12 cellular contexts compared by ENCODE assay signal in genomic region chr6:152701081-152701862, GRCh38. TPM values are rescaled to one million over a fixed set of nuclear protein-coding genes. Genes with fewer than 3 reads are reported as not detected.
DNase-seq lines count a peak whose midpoint lies in the region; ATAC-seq, FAIRE-seq and TF ChIP-seq lines count a peak whose summit lies in the region.
"Had no signal": no experiment of that assay in that cellular context is flagged by ENCODE, and none has a peak within 500 bp of the region (broad histone marks: within the 10 kb centered on the region; RNA-seq: fewer than 3 reads in every experiment).

No MANE protein-coding gene starts in this region.

- H3K9me3 ChIP-seq in endothelial cell of umbilical vein (replicated peaks; ENCODE audit: control insufficient read depth, insufficient read depth, low read length) (no peaks in the 10 kb centered on the region), neural progenitor cell (ENCODE audit: low read depth) (no peaks in the 10 kb centered on the region)

- dilution Hi-C loops in endothelial cell of umbilical vein (cut with MboI; ENCODE audit: extremely low pct_ligation_motif_present, low sequenced_read_pairs) = no loop called here

- H3K4me1 Mint-ChIP-seq in GM23338 = peaks cover 9% of the 10 kb centered on the region
- no peaks in the 10 kb centered on the region for H3K4me1 Mint-ChIP-seq in neural progenitor cell
- H3K4me1 Mint-ChIP-seq: memory B cell had no signal

- no peak overlapping the region for H3K4me2 ChIP-seq in GM23338
- H3K4me2 ChIP-seq in endothelial cell of umbilical vein (ENCODE audit: insufficient read depth, low read length) = peak overlapping the region; percentile 100
- H3K4me2 ChIP-seq in neural progenitor cell = no peak overlapping the region

- no TSS peak for BruUV-seq in endothelial cell of umbilical vein (replicated peaks; lab: Mats Ljungman, UMichigan)

- H3K9ac ChIP-seq in endothelial cell of umbilical vein (replicated peaks; ENCODE audit: extremely low read depth, insufficient read depth, low read length) (peak overlapping the region; percentile 99), neural progenitor cell (no peak overlapping the region)

- H3K9me3 Mint-ChIP-seq in GM23338 = no peaks in the 10 kb centered on the region
- H3K9me3 Mint-ChIP-seq in neural progenitor cell = no peaks in the 10 kb centered on the region
- H3K9me3 Mint-ChIP-seq: memory B cell had no signal

- H3K36me3 ChIP-seq in GM23338 (ENCODE audit: insufficient read depth) (no peaks in the 10 kb centered on the region), endothelial cell of umbilical vein (ENCODE audit: control insufficient read depth in 2 of 2, extremely low read depth in 1 of 2, insufficient read depth in 2 of 2, low read length in 2 of 2) (peaks cover 0 to 6% of the 10 kb centered on the region in 2 experiments), neural progenitor cell (no peaks in the 10 kb centered on the region)

- intact Hi-C loops in endothelial cell of umbilical vein (cut with micrococcal nuclease) = loop anchor here (1.0 to 5.0 kb wide), 4 partner anchors 149 to 399 kb away; no protein-coding TSS in a partner anchor

- H3K27ac Mint-ChIP-seq in GM23338 (peak overlapping the region; percentile 75), neural progenitor cell (no peak overlapping the region)
- H3K27ac Mint-ChIP-seq: memory B cell had no signal

- H3K4me3 Mint-ChIP-seq in GM23338 = no peak overlapping the region
- H3K4me3 Mint-ChIP-seq in neural progenitor cell = no peak overlapping the region
- H3K4me3 Mint-ChIP-seq: memory B cell had no signal

- H3K4me3 ChIP-seq in GM23338 (no peak overlapping the region), endothelial cell of umbilical vein (replicated peaks in 1 of 3; ENCODE audit: insufficient read depth in 1 of 3, low read depth in 1 of 3, low read length in 3 of 3) (peak overlapping the region; percentile 57 to 97 (median 88)), neural progenitor cell (no peak overlapping the region)

- H3K79me2 ChIP-seq in GM23338 (replicated peaks; ENCODE audit: insufficient read depth) (no peaks in the 10 kb centered on the region), endothelial cell of umbilical vein (ENCODE audit: control insufficient read depth, insufficient read depth, low read length) (peaks cover 84% of the 10 kb centered on the region), neural progenitor cell (ENCODE audit: low read depth) (no peaks in the 10 kb centered on the region)

- H3K27ac ChIP-seq in GM23338 (ENCODE audit: low read depth) (no peak overlapping the region), endothelial cell of umbilical vein (ENCODE audit: insufficient read depth, low read depth, low read length) (peak overlapping the region; percentile 92), neural progenitor cell (no peak overlapping the region)

- TF ChIP-seq POLR2A in endothelial cell of umbilical vein (IDR thresholded peaks at IDR 0.05; ENCODE audit: low read depth, low read length) = no peak

- H3K4me1 ChIP-seq in GM23338 (ENCODE audit: insufficient read depth) = peaks cover 18% of the 10 kb centered on the region
- H3K4me1 ChIP-seq in endothelial cell of umbilical vein (ENCODE audit: control insufficient read depth, extremely low read depth, insufficient read depth, low read length) = peaks cover 42% of the 10 kb centered on the region
- no peaks in the 10 kb centered on the region for H3K4me1 ChIP-seq in neural progenitor cell

- POLR2A ChIA-PET in endothelial cell of umbilical vein (lab: Charles Lee) = interaction anchor here (0.9 to 2.6 kb wide), 4 partner anchors 12 to 321 kb away, joined by 3 to 15 read pairs (median 8); no protein-coding TSS in a partner anchor

- no peaks in the 10 kb centered on the region for H3K27me3 ChIP-seq in GM23338 (ENCODE audit: insufficient read depth)
- no peaks in the 10 kb centered on the region for H3K27me3 ChIP-seq in endothelial cell of umbilical vein (ENCODE audit: control insufficient read depth in 2 of 2, insufficient read depth in 2 of 2, low read length in 2 of 2)
- H3K27me3 ChIP-seq in neural progenitor cell = no peaks in the 10 kb centered on the region

- ATAC-seq in GM23338 (peak; percentile 90), GM21390 (IDR thresholded peaks at IDR 0.05; ENCODE audit: unreplicated experiment) (no peak)

- H3K9me2 ChIP-seq in GM23338 (ENCODE audit: insufficient read depth) = no peaks in the 10 kb centered on the region

- peaks cover 1% of the 10 kb centered on the region for H3K27me3 Mint-ChIP-seq in GM23338 (ENCODE audit: insufficient read depth, low read depth, poor library complexity)
- H3K27me3 Mint-ChIP-seq in neural progenitor cell (ENCODE audit: insufficient read depth, low read depth) = no peaks in the 10 kb centered on the region

- CTCF ChIA-PET in endothelial cell of umbilical vein (lab: Charles Lee) = interaction anchor here (0.6 to 3.1 kb wide), 17 partner anchors 12 to 400 kb away, joined by 3 to 27 read pairs (median 5); partner anchors contain the start of gene SYNE1

- DNase-seq in GM23338 (ENCODE audit: low spot score) = peak; percentile 29
- peak; percentile 38 for DNase-seq in RPMI7951 (ENCODE audit: low read depth)
- peak; percentile 59 for DNase-seq in endothelial cell of umbilical vein (ENCODE audit: low read depth, low spot score)
- no peak for DNase-seq in neural progenitor cell (ENCODE audit: low spot score)
- DNase-seq in islet precursor cell = no peak
- DNase-seq in DMS53 treated with DMSO at 0.1 percent for 48 hours (lab: John Stamatoyannopoulos, UW; ENCODE audit: unreplicated experiment) = no peak
- DNase-seq in activated CD4-positive, alpha-beta T cell treated with anti-CD3 and anti-CD28 coated beads, Interleukin-2, amount 50 U/mL, for 4 hours = no peak
- DNase-seq: activated CD8-positive, alpha-beta memory T cell treated with anti-CD3 and anti-CD28 coated beads for 24 hours; activated naive CD4-positive, alpha-beta T cell treated with anti-CD3 and anti-CD28 coated beads, Interleukin-2, amount 50 U/mL, for 16 hours; T-helper 9 cell had no signal

- H3K36me3 Mint-ChIP-seq in GM23338 (ENCODE audit: low read depth) (no peaks in the 10 kb centered on the region), neural progenitor cell (no peaks in the 10 kb centered on the region)
- H3K36me3 Mint-ChIP-seq: memory B cell had no signal

- no peaks in the 10 kb centered on the region for H3F3A ChIP-seq in GM23338 (replicated peaks; ENCODE audit: low read depth)
- no peaks in the 10 kb centered on the region for H3F3A ChIP-seq in neural progenitor cell (ENCODE audit: low read depth)

- H2AFZ ChIP-seq in GM23338 (peak overlapping the region; percentile 20; the same call in 1 of the 2 replicates), endothelial cell of umbilical vein (ENCODE audit: low read depth, low read length) (no peak overlapping the region), neural progenitor cell (replicated peaks) (peak overlapping the region; percentile 18)

- H4K20me1 ChIP-seq in GM23338 (replicated peaks; ENCODE audit: insufficient read depth) = no peaks in the 10 kb centered on the region
- peaks cover 8% of the 10 kb centered on the region for H4K20me1 ChIP-seq in endothelial cell of umbilical vein (replicated peaks; ENCODE audit: control insufficient read depth, extremely low read depth, insufficient read depth, low read length)
- H4K20me1 ChIP-seq in neural progenitor cell (ENCODE audit: low read depth) = no peaks in the 10 kb centered on the region

- H3K9me1 ChIP-seq in endothelial cell of umbilical vein (replicated peaks; ENCODE audit: control insufficient read depth, extremely low read depth, insufficient read depth, low read length) = no peaks in the 10 kb centered on the region

- FAIRE-seq in endothelial cell of umbilical vein (lab: Jason Lieb, UNC) = no peak

- TF ChIP-seq CTCF in GM23338 (conservative IDR thresholded peaks at IDR 0.05; ENCODE audit: low read depth in 2 of 2) = peak; percentile 45 to 71
- TF ChIP-seq CTCF in endothelial cell of umbilical vein (IDR thresholded peaks at IDR 0.05; ENCODE audit: extremely low read depth in 1 of 2, insufficient read depth in 1 of 2, low read depth in 1 of 2, low read length in 2 of 2) = peak in 1 of 2 donors; percentile 3
- TF ChIP-seq CTCF in neural progenitor cell (IDR thresholded peaks at IDR 0.05) = peak; percentile 35

TF ChIP-seq in GM23338, 12 proteins besides CTCF, POLR2A, EP300 and RAD21 (continues in another document):
- TF ChIP-seq EZH2 (IDR thresholded peaks at IDR 0.05; ENCODE audit: low read depth, unreplicated experiment) = no peak
- no peak for TF ChIP-seq EZH2phosphoT487 (IDR thresholded peaks at IDR 0.05; ENCODE audit: unreplicated experiment)

TF ChIP-seq in endothelial cell of umbilical vein, 7 proteins besides CTCF, POLR2A, EP300 and RAD21 (continues in another document):
- TF ChIP-seq MYC (IDR thresholded peaks at IDR 0.05; ENCODE audit: low read depth, low read length) = no peak
- no peak for TF ChIP-seq EZH2 (IDR thresholded peaks at IDR 0.05; ENCODE audit: borderline replicate concordance, low read depth, low read length, severe bottlenecking)

RNA-seq across cellular contexts. Expression of gene MYCT1, which starts 3.6 kb away (rescaled TPM):
- 1.6 and 2.5 TPM in 2 replicates for total RNA-seq in GM23338 (2014; rRNA removed; shearing (Covaris generic))
- polyA plus RNA-seq in GM23338 (2016; fragmentation: Nextera tagmentation; extraction: Ambion mirVana) (1.7 and 1.9 TPM in 2 replicates), endothelial cell of umbilical vein (103 and 110 TPM in 2 replicates)
- total RNA-seq in RPMI7951 (2014; rRNA removed; shearing (Covaris generic)) = 0.10 and 0.48 TPM in 2 replicates
- total RNA-seq in endothelial cell of umbilical vein (106 and 119 TPM in 2 replicates), neural progenitor cell (ENCODE audit: low replicate concordance) (not detected in 2 replicates)
- polyA plus RNA-seq in endothelial cell of umbilical vein (2011; cell fraction: cytosol; rRNA removed) = 88.0 and 93.5 TPM in 2 replicates
- 108 and 121 TPM in 2 replicates for polyA plus RNA-seq in endothelial cell of umbilical vein (2011; cell fraction: nucleus; rRNA removed)
- 61.9 and 87.5 TPM in 2 replicates for polyA plus RNA-seq in endothelial cell of umbilical vein (2012)
- polyA minus RNA-seq in endothelial cell of umbilical vein = 188 and 189 TPM in 2 replicates
- not detected for polyA minus RNA-seq in endothelial cell of umbilical vein (2011; cell fraction: cytosol; rRNA and poly(A)+ RNA removed)
- 138 and 188 TPM in 2 replicates for polyA minus RNA-seq in endothelial cell of umbilical vein (2011; cell fraction: nucleus; rRNA and poly(A)+ RNA removed)

RNA-seq across cellular contexts. Expression of gene VIP, which starts 49.3 kb away (rescaled TPM):
- not detected in 2 replicates for total RNA-seq in GM23338 (2014; rRNA removed; shearing (Covaris generic))
- polyA plus RNA-seq in GM23338 (2016; fragmentation: Nextera tagmentation; extraction: Ambion mirVana) (not detected in 2 replicates), endothelial cell of umbilical vein (0.70 and 0.89 TPM in 2 replicates)
- total RNA-seq in RPMI7951 (2014; rRNA removed; shearing (Covaris generic)) = not detected in 2 replicates
- total RNA-seq in endothelial cell of umbilical vein (1.2 and 2.0 TPM in 2 replicates), neural progenitor cell (ENCODE audit: low replicate concordance) (not detected in 2 replicates)
- 0.23 and 0.42 TPM in 2 replicates for polyA plus RNA-seq in endothelial cell of umbilical vein (2011; cell fraction: cytosol; rRNA removed)
- 16.7 and 19.2 TPM in 2 replicates for polyA plus RNA-seq in endothelial cell of umbilical vein (2011; cell fraction: nucleus; rRNA removed)
- polyA plus RNA-seq in endothelial cell of umbilical vein (2012) = 0.42 and 1.3 TPM in 2 replicates
- polyA minus RNA-seq in endothelial cell of umbilical vein = 0.49 and 1.3 TPM in 2 replicates
- polyA minus RNA-seq in endothelial cell of umbilical vein (2011; cell fraction: cytosol; rRNA and poly(A)+ RNA removed) = not detected
- 1.3 and 2.2 TPM in 2 replicates for polyA minus RNA-seq in endothelial cell of umbilical vein (2011; cell fraction: nucleus; rRNA and poly(A)+ RNA removed)

Comparison
In these comparisons a context has a peak if more than half of its experiments do, and no peak if none do; other contexts are left out.
1. DNase-seq: peak in GM23338 (single experiment), RPMI7951 (single experiment) and endothelial cell of umbilical vein (single experiment); none in neural progenitor cell (single experiment), islet precursor cell (single experiment), DMS53 treated with DMSO at 0.1 percent for 48 hours (single experiment) and activated CD4-positive, alpha-beta T cell treated with anti-CD3 and anti-CD28 coated beads, Interleukin-2, amount 50 U/mL, for 4 hours (0 of 2).
2. H3K4me3 ChIP-seq: peak in endothelial cell of umbilical vein (3 of 3); none in GM23338 (single experiment) and neural progenitor cell (single experiment).
3. RNA of gene MYCT1, which starts 3.6 kb away (total RNA-seq): 106 to 119 TPM in endothelial cell of umbilical vein; 1.6 to 2.5 TPM in GM23338, 0.10 to 0.48 TPM in RPMI7951 and not detected in neural progenitor cell; every median in the first group is over 10 times any median in the second.